Comparison of ENCODE assay signal across 12 cellular contexts in the genomic region with DNA sequence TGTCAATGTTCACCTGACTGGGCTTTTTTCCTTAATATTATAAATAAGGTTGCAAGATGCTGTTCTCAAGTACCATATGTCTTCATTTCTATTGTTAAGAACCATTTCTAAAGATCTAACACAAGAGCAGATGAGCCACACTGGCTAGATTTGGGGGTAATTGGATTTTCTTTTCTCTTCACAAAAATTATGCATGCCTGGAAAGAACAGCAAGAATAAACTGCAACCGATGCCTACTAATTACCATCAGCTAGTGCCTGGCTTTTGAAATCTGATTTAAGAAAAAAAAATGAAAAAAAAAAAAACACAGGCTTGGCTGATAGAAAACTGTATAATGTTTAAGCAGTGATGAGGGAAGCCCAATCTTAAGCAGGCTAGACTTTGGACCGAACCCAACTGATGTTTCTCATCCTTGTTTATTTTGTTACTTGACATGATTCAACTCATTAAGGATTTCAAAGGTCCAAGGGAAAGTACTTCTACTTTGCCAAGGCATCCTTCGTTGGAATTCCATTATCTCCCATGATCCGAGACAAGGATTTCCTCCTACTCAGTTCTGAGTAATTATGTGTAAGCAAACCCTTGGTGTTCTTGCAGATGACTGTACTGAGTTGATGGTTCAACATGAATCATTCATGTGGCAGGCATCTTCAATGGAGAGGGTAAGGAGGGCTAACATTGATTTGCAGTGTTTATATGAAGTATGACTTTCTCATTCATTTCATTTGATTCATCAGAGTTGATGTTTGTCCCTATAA.
A peak's percentile ranks its signal among the peaks of the same experiment; 100 is the strongest.
DNase-seq lines count a peak whose midpoint lies in the region; ATAC-seq and TF ChIP-seq lines count a peak whose summit lies in the region.
"Had no signal": no experiment of that assay in that cellular context is flagged by ENCODE, and none has a peak within 500 bp of the region (broad histone marks: within the 10 kb centered on the region; RNA-seq: fewer than 3 reads in every experiment).

No MANE protein-coding gene starts in this region.

- CTCF ChIA-PET in A673 (lab: Charles Lee): no interaction called here

- intact Hi-C loops in A673 (cut with micrococcal nuclease; ENCODE audit: unreplicated experiment): no loop called here
- intact Hi-C loops in left colon (cut with DNase I, micrococcal nuclease): no loop called here

- in situ Hi-C loops in brain microvascular endothelial cell (cut with HindIII; ENCODE audit: low pct_ligation_motif_present, low sequenced_read_pairs): no loop called here

- TF ChIP-seq CTCF in A673 (conservative IDR thresholded peaks at IDR 0.05; ENCODE audit: low read depth, low read length): no peak
- TF ChIP-seq CTCF in brain microvascular endothelial cell (IDR thresholded peaks at IDR 0.05; ENCODE audit: low read depth, low read length, missing control alignments): no peak

- H3K9me3 Mint-ChIP-seq in natural killer cell treated with Interleukin-12 subunit alpha and Interleukin-12 subunit beta and Interleukin-15 and Interleukin-18, amount 100 ng/mL, for 72 hours: peaks cover 4% of the 10 kb centered on the region
- H3K9me3 Mint-ChIP-seq: activated CD4-positive, alpha-beta memory T cell treated with anti-CD3 and anti-CD28 coated beads, Interleukin-2, amount 10 ng/mL, durations not matched to agents 7 days and 5 days had no signal

- H3K27me3 ChIP-seq in A673 (replicated peaks; ENCODE audit: insufficient read depth, low read depth, low read length, poor library complexity): no peaks in the 10 kb centered on the region
- H3K27me3 ChIP-seq in brain microvascular endothelial cell (replicated peaks): no peaks in the 10 kb centered on the region
- H3K27me3 ChIP-seq: cardiac muscle cell had no signal

- no peak overlapping the region for H3K4me3 Mint-ChIP-seq in natural killer cell treated with Interleukin-12 subunit alpha and Interleukin-12 subunit beta and Interleukin-15 and Interleukin-18, amount 100 ng/mL, for 72 hours
- H3K4me3 Mint-ChIP-seq: activated CD4-positive, alpha-beta memory T cell treated with anti-CD3 and anti-CD28 coated beads, Interleukin-2, amount 10 ng/mL, durations not matched to agents 7 days and 5 days had no signal

- H3K4me3 ChIP-seq in A673 (ENCODE audit: low read depth, low read length, poor library complexity, severe bottlenecking) (no peak overlapping the region), brain microvascular endothelial cell (ENCODE audit: low read depth, low read length) (no peak overlapping the region)
- H3K4me3 ChIP-seq: cardiac muscle cell had no signal

- no peaks in the 10 kb centered on the region for H3K36me3 ChIP-seq in A673 (ENCODE audit: insufficient read depth, low read length, poor library complexity, severe bottlenecking)
- H3K36me3 ChIP-seq in brain microvascular endothelial cell (replicated peaks): no peaks in the 10 kb centered on the region
- H3K36me3 ChIP-seq: cardiac muscle cell had no signal

- H3K36me3 Mint-ChIP-seq in natural killer cell treated with Interleukin-12 subunit alpha and Interleukin-12 subunit beta and Interleukin-15 and Interleukin-18, amount 100 ng/mL, for 72 hours: no peaks in the 10 kb centered on the region

- H3K27ac ChIP-seq in A673 (ENCODE audit: low read depth, low read length, poor library complexity, severe bottlenecking): no peak overlapping the region
- peak overlapping the region; percentile 13 for H3K27ac ChIP-seq in brain microvascular endothelial cell
- H3K27ac ChIP-seq: C4-2B, cardiac muscle cell had no signal

- H3K27me3 Mint-ChIP-seq in natural killer cell treated with Interleukin-12 subunit alpha and Interleukin-12 subunit beta and Interleukin-15 and Interleukin-18, amount 100 ng/mL, for 72 hours: peaks cover 0 to 1% of the 10 kb centered on the region in 2 donors
- H3K27me3 Mint-ChIP-seq: activated CD4-positive, alpha-beta memory T cell treated with anti-CD3 and anti-CD28 coated beads, Interleukin-2, amount 10 ng/mL, durations not matched to agents 7 days and 5 days had no signal

- no TSS peak for BruUV-seq in A673 (replicated peaks; lab: Mats Ljungman, UMichigan)

- DNase-seq in A673 (ENCODE audit: low spot score): peak; percentile 74
- DNase-seq in HS-27A (ENCODE audit: low read depth): peak; percentile 73
- peak; percentile 95 for DNase-seq in brain microvascular endothelial cell
- no peak for DNase-seq in left colon
- no peak for DNase-seq in NCI-H82 treated with DMSO at 0.1 percent for 48 hours (lab: John Stamatoyannopoulos, UW; ENCODE audit: unreplicated experiment)
- DNase-seq in GM19240 (ENCODE audit: insufficient read length, low spot score): no peak
- DNase-seq in natural killer cell treated with Interleukin-12 subunit alpha and Interleukin-12 subunit beta and Interleukin-15 and Interleukin-18, amount 100 ng/mL, for 72 hours (ENCODE audit: low spot score): no peak
- DNase-seq: activated CD4-positive, alpha-beta memory T cell treated with anti-CD3 and anti-CD28 coated beads, Interleukin-2, amount 10 ng/mL, durations not matched to agents 7 days and 5 days; Karpas-422 had no signal

- POLR2A ChIA-PET in A673 (lab: Charles Lee; ENCODE audit: low non-redundant PET): no interaction called here

- ATAC-seq in left colon (peak; percentile 83), HG02763 (IDR thresholded peaks at IDR 0.05; ENCODE audit: unreplicated experiment) (no peak)
- ATAC-seq in natural killer cell treated with Interleukin-12 subunit alpha and Interleukin-12 subunit beta and Interleukin-15 and Interleukin-18, amount 100 ng/mL, for 72 hours: no peak

- H3K9me3 ChIP-seq in A673 (ENCODE audit: low read depth, low read length, poor library complexity, severe bottlenecking): no peaks in the 10 kb centered on the region

- peaks cover 6% of the 10 kb centered on the region for H3K4me1 ChIP-seq in A673 (ENCODE audit: insufficient read depth, low read length, poor library complexity, severe bottlenecking)

- no peaks in the 10 kb centered on the region for H3K4me1 Mint-ChIP-seq in natural killer cell treated with Interleukin-12 subunit alpha and Interleukin-12 subunit beta and Interleukin-15 and Interleukin-18, amount 100 ng/mL, for 72 hours (ENCODE audit: low read depth in 2 of 2)
- H3K4me1 Mint-ChIP-seq: activated CD4-positive, alpha-beta memory T cell treated with anti-CD3 and anti-CD28 coated beads, Interleukin-2, amount 10 ng/mL, durations not matched to agents 7 days and 5 days had no signal

- no peak overlapping the region for H3K27ac Mint-ChIP-seq in natural killer cell treated with Interleukin-12 subunit alpha and Interleukin-12 subunit beta and Interleukin-15 and Interleukin-18, amount 100 ng/mL, for 72 hours
- H3K27ac Mint-ChIP-seq: activated CD4-positive, alpha-beta memory T cell treated with anti-CD3 and anti-CD28 coated beads, Interleukin-2, amount 10 ng/mL, durations not matched to agents 7 days and 5 days had no signal

Comparison
In these comparisons a context has a peak if more than half of its experiments do, and no peak if none do; other contexts are left out.
1. DNase-seq: peak in A673 (single experiment), HS-27A (single experiment) and brain microvascular endothelial cell (single experiment); none in left colon (0 of 2), NCI-H82 treated with DMSO at 0.1 percent for 48 hours (single experiment), GM19240 (single experiment) and natural killer cell treated with Interleukin-12 subunit alpha and Interleukin-12 subunit beta and Interleukin-15 and Interleukin-18, amount 100 ng/mL, for 72 hours (single experiment).